8 cellular contexts compared by ENCODE assay signal in the genomic region with DNA sequence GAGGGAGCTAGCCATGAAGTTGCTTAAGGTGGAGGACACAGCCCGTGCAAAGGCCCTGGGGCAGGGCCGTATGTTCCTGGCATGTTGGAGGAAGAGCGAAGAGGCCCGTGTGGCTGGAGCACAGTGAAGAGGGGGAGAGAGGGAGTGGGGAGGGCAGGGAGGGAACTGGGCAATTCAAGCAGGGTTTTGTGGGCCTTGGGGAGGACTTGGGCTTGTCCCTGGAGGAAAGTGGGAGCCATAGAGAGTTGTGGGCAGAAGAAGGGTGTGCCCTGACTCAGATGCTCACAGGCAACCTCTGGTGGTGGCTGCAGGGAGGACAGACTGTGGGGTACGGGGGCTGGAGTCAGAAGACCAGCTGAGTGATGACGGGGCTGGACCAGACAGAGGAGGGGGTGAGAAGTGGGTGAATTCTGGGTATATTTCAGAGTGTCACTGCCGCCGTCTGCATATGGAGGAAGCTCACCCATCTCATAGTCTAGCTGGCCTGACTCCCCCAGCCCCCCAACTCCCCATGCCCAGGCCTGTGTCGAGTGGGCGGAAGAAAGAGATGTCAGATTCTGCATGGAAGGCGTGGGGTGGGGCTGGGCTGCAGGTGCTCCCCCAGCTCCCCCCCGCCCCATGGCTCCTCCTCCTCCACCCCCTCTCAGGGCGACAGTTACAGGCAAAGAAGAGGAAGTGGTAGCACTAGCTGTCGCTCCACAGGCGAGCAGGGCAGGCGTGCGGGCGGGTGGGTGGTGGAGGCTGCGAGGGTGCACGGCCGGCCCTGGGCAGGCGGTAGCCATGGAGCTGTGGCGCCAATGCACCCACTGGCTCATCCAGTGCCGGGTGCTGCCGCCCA. TPM values are rescaled to one million over a fixed set of nuclear protein-coding genes. Genes with fewer than 3 reads are reported as not detected.
DNase-seq lines count a peak whose midpoint lies in the region; ATAC-seq, FAIRE-seq and TF ChIP-seq lines count a peak whose summit lies in the region.

A gene with protein sequence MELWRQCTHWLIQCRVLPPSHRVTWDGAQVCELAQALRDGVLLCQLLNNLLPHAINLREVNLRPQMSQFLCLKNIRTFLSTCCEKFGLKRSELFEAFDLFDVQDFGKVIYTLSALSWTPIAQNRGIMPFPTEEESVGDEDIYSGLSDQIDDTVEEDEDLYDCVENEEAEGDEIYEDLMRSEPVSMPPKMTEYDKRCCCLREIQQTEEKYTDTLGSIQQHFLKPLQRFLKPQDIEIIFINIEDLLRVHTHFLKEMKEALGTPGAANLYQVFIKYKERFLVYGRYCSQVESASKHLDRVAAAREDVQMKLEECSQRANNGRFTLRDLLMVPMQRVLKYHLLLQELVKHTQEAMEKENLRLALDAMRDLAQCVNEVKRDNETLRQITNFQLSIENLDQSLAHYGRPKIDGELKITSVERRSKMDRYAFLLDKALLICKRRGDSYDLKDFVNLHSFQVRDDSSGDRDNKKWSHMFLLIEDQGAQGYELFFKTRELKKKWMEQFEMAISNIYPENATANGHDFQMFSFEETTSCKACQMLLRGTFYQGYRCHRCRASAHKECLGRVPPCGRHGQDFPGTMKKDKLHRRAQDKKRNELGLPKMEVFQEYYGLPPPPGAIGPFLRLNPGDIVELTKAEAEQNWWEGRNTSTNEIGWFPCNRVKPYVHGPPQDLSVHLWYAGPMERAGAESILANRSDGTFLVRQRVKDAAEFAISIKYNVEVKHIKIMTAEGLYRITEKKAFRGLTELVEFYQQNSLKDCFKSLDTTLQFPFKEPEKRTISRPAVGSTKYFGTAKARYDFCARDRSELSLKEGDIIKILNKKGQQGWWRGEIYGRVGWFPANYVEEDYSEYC (plus strand): TSS at position 681 of the 838 bp plus-strand sequence. CDS start 100 bp downstream, at position 781.

- DNase-seq in GM18507 (ENCODE audit: extremely low spot score, insufficient read length, low read depth) = peak; percentile 83
- peak; percentile 93 to 97 for DNase-seq in Kasumi-1 (lab: John Stamatoyannopoulos, UW)
- DNase-seq in activated CD4-positive, alpha-beta memory T cell treated with anti-CD3 and anti-CD28 coated beads, Interleukin-2, amount 10 ng/mL, durations not matched to agents 7 days and 5 days = peak; percentile 88
- no peak for DNase-seq in epidermal melanocyte (ENCODE audit: insufficient read length, low spot score)
- no peak for DNase-seq in PC-3

- no peaks in the 10 kb centered on the region for H3K9me2 ChIP-seq in PC-3 (replicated peaks; ENCODE audit: low read length)

- H3K27me3 Mint-ChIP-seq in activated CD4-positive, alpha-beta memory T cell treated with anti-CD3 and anti-CD28 coated beads, Interleukin-2, amount 10 ng/mL, durations not matched to agents 7 days and 5 days = no peaks in the 10 kb centered on the region

- peak; percentile 81 for FAIRE-seq in GM18507 (lab: Jason Lieb, UNC)

- H3K4me3 ChIP-seq in skeletal muscle tissue (ENCODE audit: low read length in 3 of 3) (peak within 1 kb of the TSS in 2 of 3 donors; percentile 31 to 38), PC-3 (ENCODE audit: low read length) (no peak within 1 kb of the TSS)

- H3K4me1 ChIP-seq in skeletal muscle tissue (ENCODE audit: control insufficient read depth in 3 of 3, insufficient read depth in 3 of 3, low read length in 3 of 3) = peaks cover 0 to 3% (median 2%) of the 10 kb centered on the region in 3 donors
- H3K4me1 ChIP-seq in PC-3 (ENCODE audit: insufficient read depth, low read length) = 0 out of 2 replicates have a peak, but pooled peaks cover 5% of the 10 kb centered on the region

- H3K9me3 Mint-ChIP-seq in activated CD4-positive, alpha-beta memory T cell treated with anti-CD3 and anti-CD28 coated beads, Interleukin-2, amount 10 ng/mL, durations not matched to agents 7 days and 5 days = peaks cover 7% of the 10 kb centered on the region

- H3K36me3 Mint-ChIP-seq in activated CD4-positive, alpha-beta memory T cell treated with anti-CD3 and anti-CD28 coated beads, Interleukin-2, amount 10 ng/mL, durations not matched to agents 7 days and 5 days (ENCODE audit: low read depth) = peaks cover 31% of the 10 kb centered on the region

- no peaks in the 10 kb centered on the region for H3F3A ChIP-seq in PC-3 (ENCODE audit: low read length, unreplicated experiment)

- TF ChIP-seq CTCF in PC-3 (conservative IDR thresholded peaks at IDR 0.05; ENCODE audit: low read depth, low read length) = no peak

- H3K4me1 Mint-ChIP-seq in activated CD4-positive, alpha-beta memory T cell treated with anti-CD3 and anti-CD28 coated beads, Interleukin-2, amount 10 ng/mL, durations not matched to agents 7 days and 5 days = peaks cover 60% of the 10 kb centered on the region

- H3K4me2 ChIP-seq in PC-3 (ENCODE audit: low read length) = no peak within 1 kb of the TSS

- H3K27ac Mint-ChIP-seq in activated CD4-positive, alpha-beta memory T cell treated with anti-CD3 and anti-CD28 coated beads, Interleukin-2, amount 10 ng/mL, durations not matched to agents 7 days and 5 days = peak within 1 kb of the TSS; percentile 89

- no peaks in the 10 kb centered on the region for H3K36me3 ChIP-seq in skeletal muscle tissue (ENCODE audit: control insufficient read depth in 3 of 3, insufficient read depth in 3 of 3, low read length in 3 of 3)
- H3K36me3 ChIP-seq in PC-3 (ENCODE audit: low read depth, low read length) = no peaks in the 10 kb centered on the region

- POLR2A ChIA-PET in activated CD4-positive, alpha-beta memory T cell treated with anti-CD3 and anti-CD28 coated beads, Interleukin-2, amount 10 ng/mL, durations not matched to agents 7 days and 5 days (lab: Charles Lee) = interaction anchor here (0.6 to 4.3 kb wide), 18 partner anchors 8 to 1899 kb away, joined by 3 to 77 read pairs (median 4); a partner anchor contains a TSS
- POLR2A ChIA-PET in PC-3 (lab: Charles Lee; ENCODE audit: unreplicated experiment) = no interaction called here

- no peak within 1 kb of the TSS for H2AFZ ChIP-seq in PC-3 (ENCODE audit: low read length)

- H3K9ac ChIP-seq in skeletal muscle tissue (ENCODE audit: low read depth in 1 of 3, low read length in 3 of 3) (no peak within 1 kb of the TSS), PC-3 (ENCODE audit: low read length) (no peak within 1 kb of the TSS)

- intact Hi-C loops in PC-3 (cut with micrococcal nuclease) = no loop called here

- H3K27me3 ChIP-seq in skeletal muscle tissue (ENCODE audit: control insufficient read depth in 3 of 3, insufficient read depth in 3 of 3, low read length in 3 of 3) = peaks cover 6 to 20% (median 17%) of the 10 kb centered on the region in 3 donors
- no peaks in the 10 kb centered on the region for H3K27me3 ChIP-seq in PC-3 (ENCODE audit: low read length)

- H3K79me2 ChIP-seq in PC-3 (ENCODE audit: low read length) = no peaks in the 10 kb centered on the region

- H3K27ac ChIP-seq in skeletal muscle tissue (ENCODE audit: low read depth, low read length) = peak within 1 kb of the TSS; percentile 25
- no peak within 1 kb of the TSS for H3K27ac ChIP-seq in PC-3 (ENCODE audit: low read length)

- no peaks in the 10 kb centered on the region for H4K20me1 ChIP-seq in PC-3 (ENCODE audit: low read length)

- CTCF ChIA-PET in activated CD4-positive, alpha-beta memory T cell treated with anti-CD3 and anti-CD28 coated beads, Interleukin-2, amount 10 ng/mL, durations not matched to agents 7 days and 5 days (lab: Charles Lee) = interaction anchor here (0.6 to 3.8 kb wide), 18 partner anchors 11 to 1083 kb away, joined by 3 to 31 read pairs (median 4); a partner anchor contains a TSS
- CTCF ChIA-PET in PC-3 (lab: Charles Lee) = no interaction called here

- BruUV-seq in PC-3 (replicated peaks; lab: Mats Ljungman, UMichigan) = no TSS peak

- no peaks in the 10 kb centered on the region for H3K9me3 ChIP-seq in skeletal muscle tissue (ENCODE audit: control insufficient read depth in 3 of 3, low read length in 3 of 3)
- no peaks in the 10 kb centered on the region for H3K9me3 ChIP-seq in PC-3 (ENCODE audit: low read length)

- peak within 1 kb of the TSS; percentile 91 for H3K4me3 Mint-ChIP-seq in activated CD4-positive, alpha-beta memory T cell treated with anti-CD3 and anti-CD28 coated beads, Interleukin-2, amount 10 ng/mL, durations not matched to agents 7 days and 5 days

- ATAC-seq in esophagus mucosa (peak; percentile 27), PC-3 (no peak), HG03565 (IDR thresholded peaks at IDR 0.05; ENCODE audit: unreplicated experiment) (no peak)

RNA-seq across cellular contexts. Expression of the gene that starts here (rescaled TPM):
- 100 to 1,000 TPM; 105 to 107 TPM for total RNA-seq in activated CD4-positive, alpha-beta memory T cell treated with anti-CD3 and anti-CD28 coated beads, Interleukin-2, amount 10 ng/mL, durations not matched to agents 7 days and 5 days
- total RNA-seq in esophagus mucosa (1.3 TPM), skeletal muscle tissue (4.7 TPM), PC-3 (2014; rRNA removed) (3.0 and 3.2 TPM in 2 replicates)

Comparison
In these comparisons a context has a peak if more than half of its experiments do, and no peak if none do; other contexts are left out.
1. RNA of the gene that starts here (total RNA-seq): 105 to 107 TPM in activated CD4-positive, alpha-beta memory T cell treated with anti-CD3 and anti-CD28 coated beads, Interleukin-2, amount 10 ng/mL, durations not matched to agents 7 days and 5 days; 4.7 TPM in skeletal muscle tissue (single experiment), 3.0 to 3.2 TPM in PC-3 and 1.3 TPM in esophagus mucosa (single experiment); every median in the first group is over 10 times any median in the second.
2. DNase-seq: peak in GM18507 (single experiment), Kasumi-1 (2 of 2) and activated CD4-positive, alpha-beta memory T cell treated with anti-CD3 and anti-CD28 coated beads, Interleukin-2, amount 10 ng/mL, durations not matched to agents 7 days and 5 days (single experiment); none in epidermal melanocyte (single experiment) and PC-3 (single experiment).